ENCODE assay signal across 14 cellular contexts in the genomic region with DNA sequence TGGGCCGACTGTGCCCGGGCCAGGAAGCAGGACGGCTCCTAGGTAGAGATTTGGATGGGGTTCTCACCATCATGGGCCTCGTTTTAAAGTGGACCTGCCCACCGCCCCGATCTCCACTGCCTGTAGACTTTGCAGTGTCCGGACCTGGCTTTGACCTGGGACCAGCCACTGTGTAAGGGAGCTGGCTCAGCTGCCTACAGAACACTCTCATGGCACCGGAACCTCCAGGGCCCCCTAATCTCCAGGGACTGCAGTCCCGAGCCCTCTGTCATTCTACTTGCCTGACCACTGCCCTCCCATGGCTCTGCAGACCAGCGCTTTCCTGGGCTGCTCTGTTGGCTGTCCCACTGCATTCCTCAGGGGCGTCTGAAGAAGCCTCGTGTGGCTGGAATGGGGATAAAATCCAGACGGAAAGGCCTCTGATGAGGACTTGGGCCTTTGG.
DNase-seq lines count a peak whose midpoint lies in the region; ATAC-seq, FAIRE-seq and TF ChIP-seq lines count a peak whose summit lies in the region.
"Had no signal": no experiment of that assay in that cellular context is flagged by ENCODE, and none has a peak within 500 bp of the region (broad histone marks: within the 10 kb centered on the region; RNA-seq: fewer than 3 reads in every experiment).

No MANE protein-coding gene starts in this region.

- BruUV-seq in HepG2 (replicated peaks; lab: Mats Ljungman, UMichigan), result no TSS peak

- H2AFZ ChIP-seq in HepG2 (ENCODE audit: low read length), result no peak overlapping the region

- no peaks in the 10 kb centered on the region for H3K36me3 Mint-ChIP-seq in T-helper 17 cell (ENCODE audit: low read depth)
- H3K36me3 Mint-ChIP-seq in naive thymus-derived CD4-positive, alpha-beta T cell, result no peaks in the 10 kb centered on the region

- peaks cover 10% of the 10 kb centered on the region for H3K27me3 Mint-ChIP-seq in T-helper 17 cell
- H3K27me3 Mint-ChIP-seq in naive thymus-derived CD4-positive, alpha-beta T cell, result peaks cover 0 to 8% (median 0%) of the 10 kb centered on the region in 5 donors
- H3K27me3 Mint-ChIP-seq: activated CD4-positive, alpha-beta memory T cell treated with anti-CD3 and anti-CD28 coated beads, Interleukin-2, amount 10 ng/mL, durations not matched to agents 7 days and 5 days had no signal

- H3K27ac ChIP-seq in brain microvascular endothelial cell (no peak overlapping the region), HepG2 (ENCODE audit: extremely low read length, insufficient read depth, low read length) (no peak overlapping the region)
- no peak overlapping the region for H3K27ac ChIP-seq in naive thymus-derived CD4-positive, alpha-beta T cell (ENCODE audit: low read depth, low read length)
- H3K27ac ChIP-seq: KMS-11 had no signal

- H4K20me1 ChIP-seq in HepG2 (ENCODE audit: insufficient read depth, low read length), result no peaks in the 10 kb centered on the region

- no peak for TF ChIP-seq POLR2A in HepG2 (IDR thresholded peaks at IDR 0.05; ENCODE audit: insufficient read depth in 1 of 2, low read depth in 2 of 2, low read length in 2 of 2)

- H3K36me3 ChIP-seq in brain microvascular endothelial cell (replicated peaks), result no peaks in the 10 kb centered on the region
- no peaks in the 10 kb centered on the region for H3K36me3 ChIP-seq in HepG2 (replicated peaks in 1 of 2; ENCODE audit: control insufficient read depth in 1 of 2, insufficient read depth in 2 of 2, low read length in 2 of 2)
- no peaks in the 10 kb centered on the region for H3K36me3 ChIP-seq in naive thymus-derived CD4-positive, alpha-beta T cell (ENCODE audit: control insufficient read depth in 2 of 3, insufficient read depth in 3 of 3, low read length in 3 of 3)
- H3K36me3 ChIP-seq: adrenal gland had no signal

- H3K79me2 ChIP-seq in HepG2 (ENCODE audit: insufficient read depth, low read length), result no peaks in the 10 kb centered on the region

- H3K4me2 ChIP-seq in HepG2 (ENCODE audit: low read depth, low read length), result no peak overlapping the region
- H3K4me2 ChIP-seq: KMS-11 had no signal

- intact Hi-C loops in HepG2 (cut with micrococcal nuclease; ENCODE audit: unreplicated experiment), result no loop called here
- intact Hi-C loops in naive thymus-derived CD4-positive, alpha-beta T cell (cut with micrococcal nuclease), result no loop called here

- in situ Hi-C loops in brain microvascular endothelial cell (cut with HindIII; ENCODE audit: low pct_ligation_motif_present, low sequenced_read_pairs) (no loop called here), HepG2 (cut with HindIII; ENCODE audit: extremely low pct_ligation_motif_present, low pct_unique_long_range_greater_than_20kb) (no loop called here)

- no peaks in the 10 kb centered on the region for H3K27me3 ChIP-seq in brain microvascular endothelial cell (replicated peaks)
- H3K27me3 ChIP-seq in HepG2 (ENCODE audit: control insufficient read depth in 1 of 2, insufficient read depth in 2 of 2, low read length in 2 of 2), result peaks cover 5 to 79% of the 10 kb centered on the region in 2 experiments; a peak in 4 of 5 replicates
- H3K27me3 ChIP-seq in naive thymus-derived CD4-positive, alpha-beta T cell (ENCODE audit: control insufficient read depth in 2 of 2, insufficient read depth in 2 of 2, low read length in 2 of 2), result no peaks in the 10 kb centered on the region
- H3K27me3 ChIP-seq: adrenal gland had no signal

- 12% methylated on average over 8 of the region's 13 CpGs for WGBS in HepG2 (ENCODE audit: low lambda C conversion rate)

- no peak overlapping the region for H3K27ac Mint-ChIP-seq in T-helper 17 cell
- no peak overlapping the region for H3K27ac Mint-ChIP-seq in naive thymus-derived CD4-positive, alpha-beta T cell
- H3K27ac Mint-ChIP-seq: activated CD4-positive, alpha-beta memory T cell treated with anti-CD3 and anti-CD28 coated beads, Interleukin-2, amount 10 ng/mL, durations not matched to agents 7 days and 5 days had no signal

- H3K4me1 ChIP-seq in HepG2 (ENCODE audit: insufficient read depth, low read length), result no peaks in the 10 kb centered on the region
- no peaks in the 10 kb centered on the region for H3K4me1 ChIP-seq in naive thymus-derived CD4-positive, alpha-beta T cell (ENCODE audit: control insufficient read depth in 2 of 2, insufficient read depth in 2 of 2, low read length in 2 of 2)
- H3K4me1 ChIP-seq: adrenal gland had no signal

- FAIRE-seq in HepG2 (lab: Jason Lieb, UNC), result no peak

- H3K4me3 ChIP-seq in brain microvascular endothelial cell (ENCODE audit: low read depth, low read length) (no peak overlapping the region), HepG2 (replicated peaks in 1 of 3; ENCODE audit: insufficient read depth in 1 of 3, low read depth in 2 of 3, low read length in 3 of 3) (no peak overlapping the region)
- no peak overlapping the region for H3K4me3 ChIP-seq in naive thymus-derived CD4-positive, alpha-beta T cell (ENCODE audit: low read length)
- H3K4me3 ChIP-seq: adrenal gland had no signal

- H3K9me3 Mint-ChIP-seq in naive thymus-derived CD4-positive, alpha-beta T cell, result no peaks in the 10 kb centered on the region
- H3K9me3 Mint-ChIP-seq: activated CD4-positive, alpha-beta memory T cell treated with anti-CD3 and anti-CD28 coated beads, Interleukin-2, amount 10 ng/mL, durations not matched to agents 7 days and 5 days had no signal

- DNase-seq in activated effector memory CD4-positive, alpha-beta T cell treated with anti-CD3 and anti-CD28 coated beads, Interleukin-2, amount 50 U/mL, for 16 hours, result peak; percentile 50
- no peak for DNase-seq in activated effector memory CD4-positive, alpha-beta T cell treated with Interleukin-2 at 50 U/mL for 16 hours
- DNase-seq in brain microvascular endothelial cell (peak; percentile 37), HepG2 (ENCODE audit: low spot score) (no peak), ureter (ENCODE audit: low spot score) (peak; percentile 60), CD1c-positive myeloid dendritic cell (ENCODE audit: extremely low spot score) (no peak), T-helper 17 cell (no peak)
- no peak for DNase-seq in naive thymus-derived CD4-positive, alpha-beta T cell
- DNase-seq: 8988T; activated CD4-positive, alpha-beta memory T cell treated with anti-CD3 and anti-CD28 coated beads, Interleukin-2, amount 10 ng/mL, durations not matched to agents 7 days and 5 days; NCI-H524; stimulated activated CD4-positive, alpha-beta T cell treated with anti-CD3 and anti-CD28 coated beads, Interleukin-2, amount 100 ng/mL, for 48 hours had no signal

- TF ChIP-seq RAD21 in HepG2 (CRISPR knock-in tag; IDR thresholded peaks at IDR 0.05), result no peak

- POLR2A ChIA-PET in HepG2 (lab: Yijun Ruan, JAX), result no interaction called here
- POLR2A ChIA-PET in naive thymus-derived CD4-positive, alpha-beta T cell (lab: Charles Lee), result no interaction called here

- H3K4me1 Mint-ChIP-seq in T-helper 17 cell, result no peaks in the 10 kb centered on the region
- no peaks in the 10 kb centered on the region for H3K4me1 Mint-ChIP-seq in naive thymus-derived CD4-positive, alpha-beta T cell
- H3K4me1 Mint-ChIP-seq: activated CD4-positive, alpha-beta memory T cell treated with anti-CD3 and anti-CD28 coated beads, Interleukin-2, amount 10 ng/mL, durations not matched to agents 7 days and 5 days had no signal

- CTCF ChIA-PET in HepG2 (lab: Yijun Ruan, JAX; ENCODE audit: low intra/inter-chr PET ratio, low total read pairs), result no interaction called here
- CTCF ChIA-PET in naive thymus-derived CD4-positive, alpha-beta T cell (lab: Charles Lee), result no interaction called here

- H3K9ac ChIP-seq in HepG2 (ENCODE audit: insufficient read depth, low read depth, low read length), result no peak overlapping the region
- H3K9ac ChIP-seq: KMS-11 had no signal

- H3K4me3 Mint-ChIP-seq in T-helper 17 cell, result no peak overlapping the region
- H3K4me3 Mint-ChIP-seq in naive thymus-derived CD4-positive, alpha-beta T cell, result no peak overlapping the region
- H3K4me3 Mint-ChIP-seq: activated CD4-positive, alpha-beta memory T cell treated with anti-CD3 and anti-CD28 coated beads, Interleukin-2, amount 10 ng/mL, durations not matched to agents 7 days and 5 days had no signal

- H3K9me3 ChIP-seq in HepG2 (ENCODE audit: low read length) (no peaks in the 10 kb centered on the region), T-helper 17 cell (ENCODE audit: control insufficient read depth, low read length, poor library complexity, severe bottlenecking) (no peaks in the 10 kb centered on the region)
- H3K9me3 ChIP-seq in naive thymus-derived CD4-positive, alpha-beta T cell (ENCODE audit: control insufficient read depth in 2 of 3, low read length in 3 of 3), result no peaks in the 10 kb centered on the region
- H3K9me3 ChIP-seq: adrenal gland had no signal

- ATAC-seq in HepG2, result peak; percentile 70
- no peak for ATAC-seq in T-helper 17 cell
- ATAC-seq in naive thymus-derived CD4-positive, alpha-beta T cell, result no peak

- TF ChIP-seq CTCF in brain microvascular endothelial cell (IDR thresholded peaks at IDR 0.05; ENCODE audit: low read depth, low read length, missing control alignments) (peak; percentile 49), HepG2 (CRISPR knock-in tag; IDR thresholded peaks at IDR 0.05) (no peak)

- TF ChIP-seq EP300 in HepG2 (IDR thresholded peaks at IDR 0.05; ENCODE audit: low read depth in 2 of 2, low read length in 2 of 2) (no peak), HepG2 (CRISPR knock-in tag; IDR thresholded peaks at IDR 0.05; ENCODE audit: borderline replicate concordance) (no peak)

TF ChIP-seq in HepG2, 621 proteins besides CTCF, POLR2A, EP300 and RAD21:
- TF ChIP-seq MIER3 (CRISPR knock-in tag; IDR thresholded peaks at IDR 0.05; ENCODE audit: borderline replicate concordance) (no peak), RARG (CRISPR knock-in tag; IDR thresholded peaks at IDR 0.05; ENCODE audit: low read depth) (no peak), GPN1 (CRISPR knock-in tag; IDR thresholded peaks at IDR 0.05; ENCODE audit: borderline replicate concordance) (no peak)

Comparison
In these comparisons a context has a peak if more than half of its experiments do, and no peak if none do; other contexts are left out.
1. DNase-seq: peak in activated effector memory CD4-positive, alpha-beta T cell treated with anti-CD3 and anti-CD28 coated beads, Interleukin-2, amount 50 U/mL, for 16 hours (single experiment), brain microvascular endothelial cell (single experiment) and ureter (single experiment); none in activated effector memory CD4-positive, alpha-beta T cell treated with Interleukin-2 at 50 U/mL for 16 hours (single experiment), HepG2 (single experiment), CD1c-positive myeloid dendritic cell (single experiment), T-helper 17 cell (0 of 3) and naive thymus-derived CD4-positive, alpha-beta T cell (0 of 9).